In the genomic region with DNA sequence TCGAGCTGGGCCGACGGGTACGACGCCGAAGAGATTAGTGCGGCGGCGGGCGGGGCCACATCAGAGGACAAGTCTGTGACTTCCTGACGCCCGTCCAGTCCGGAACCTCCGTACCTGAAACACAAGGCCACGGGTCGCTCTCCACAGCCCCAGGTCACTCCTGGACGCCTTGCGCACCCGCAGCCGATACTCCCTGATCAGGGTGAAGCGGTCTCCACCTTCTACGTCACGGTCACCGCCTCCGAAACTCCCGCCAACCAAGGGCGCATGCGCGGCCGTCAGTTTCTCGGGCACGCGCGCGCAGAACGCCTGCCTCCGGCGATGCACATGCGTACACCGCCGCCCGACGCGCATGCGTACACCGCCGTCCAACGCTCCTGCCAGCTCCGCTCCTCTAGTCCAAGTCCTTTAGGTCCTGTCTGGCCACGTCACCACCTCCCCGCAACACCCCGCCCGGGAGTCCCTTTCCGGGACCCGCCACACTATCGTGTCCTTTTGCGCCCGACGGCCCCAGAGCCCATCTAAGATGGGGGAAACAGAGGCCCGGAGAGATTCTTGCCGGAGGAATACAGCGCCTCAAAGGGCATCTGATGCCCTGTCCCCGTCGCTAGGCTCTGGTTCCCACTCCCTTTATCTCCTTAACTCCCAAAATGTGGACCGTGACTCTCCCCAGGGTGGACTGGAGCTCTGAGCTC, we compare ENCODE assay signal across 8 cellular contexts. TPM values are rescaled to one million over a fixed set of nuclear protein-coding genes. Genes with fewer than 3 reads are reported as not detected.
DNase-seq lines count a peak whose midpoint lies in the region; ATAC-seq and TF ChIP-seq lines count a peak whose summit lies in the region.

TSS of gene DSN1 (minus strand) at position 216 of the 695 bp plus-strand sequence. CDS start 2,305 bp downstream, outside the sequence.

- H3K27me3 ChIP-seq in H7 (ENCODE audit: control insufficient read depth, insufficient read depth, low read length), result no peaks in the 10 kb centered on the region

- H3K27me3 Mint-ChIP-seq in natural killer cell treated with Interleukin-12 subunit alpha and Interleukin-12 subunit beta and Interleukin-15 and Interleukin-18, amount 100 ng/mL, for 72 hours, result no peaks in the 10 kb centered on the region

- DNase-seq in ELR (ENCODE audit: low read depth) (peak; percentile 99), H7 (peak; percentile 98), M059J (ENCODE audit: low read depth) (peak; percentile 98), fibroblast of pulmonary artery (ENCODE audit: low read depth) (peak; percentile 98)
- DNase-seq in activated T-helper 9 cell treated with anti-CD3 and anti-CD28 coated beads, Interleukin-2, amount 50 U/mL, for 16 hours (ENCODE audit: low read depth), result peak; percentile 97
- peak; percentile 99 for DNase-seq in natural killer cell treated with Interleukin-12 subunit alpha and Interleukin-12 subunit beta and Interleukin-15 and Interleukin-18, amount 100 ng/mL, for 72 hours (ENCODE audit: low spot score)
- DNase-seq in stimulated activated naive CD4-positive, alpha-beta T cell treated with Interleukin-2 at 50 U/mL for 16 hours (lab: John Stamatoyannopoulos, UW), result peak; percentile 95

- H3K9me3 Mint-ChIP-seq in natural killer cell treated with Interleukin-12 subunit alpha and Interleukin-12 subunit beta and Interleukin-15 and Interleukin-18, amount 100 ng/mL, for 72 hours, result no peaks in the 10 kb centered on the region

- H3K27ac Mint-ChIP-seq in natural killer cell treated with Interleukin-12 subunit alpha and Interleukin-12 subunit beta and Interleukin-15 and Interleukin-18, amount 100 ng/mL, for 72 hours, result peak within 1 kb of the TSS; percentile 90 to 95

- H3K4me3 ChIP-seq in H7 (ENCODE audit: insufficient read depth, low read depth, low read length) (peak within 1 kb of the TSS; percentile 76), fibroblast of pulmonary artery (replicated peaks; ENCODE audit: low read depth, low read length) (peak within 1 kb of the TSS; percentile 86)

- peaks cover 6% of the 10 kb centered on the region for H3K36me3 ChIP-seq in H7 (replicated peaks; ENCODE audit: control insufficient read depth, insufficient read depth, low read length)

- peak within 1 kb of the TSS; percentile 92 for H3K4me3 Mint-ChIP-seq in natural killer cell treated with Interleukin-12 subunit alpha and Interleukin-12 subunit beta and Interleukin-15 and Interleukin-18, amount 100 ng/mL, for 72 hours

- peaks cover 5% of the 10 kb centered on the region for H3K36me3 Mint-ChIP-seq in natural killer cell treated with Interleukin-12 subunit alpha and Interleukin-12 subunit beta and Interleukin-15 and Interleukin-18, amount 100 ng/mL, for 72 hours

- peaks cover 20 to 31% of the 10 kb centered on the region in 2 donors for H3K4me1 Mint-ChIP-seq in natural killer cell treated with Interleukin-12 subunit alpha and Interleukin-12 subunit beta and Interleukin-15 and Interleukin-18, amount 100 ng/mL, for 72 hours (ENCODE audit: low read depth in 2 of 2)

- peak; percentile 95 to 97 for ATAC-seq in natural killer cell treated with Interleukin-12 subunit alpha and Interleukin-12 subunit beta and Interleukin-15 and Interleukin-18, amount 100 ng/mL, for 72 hours

- no peak for TF ChIP-seq CTCF in fibroblast of pulmonary artery (IDR thresholded peaks at IDR 0.05; ENCODE audit: low read length, missing control alignments)

- peak; percentile 95 for TF ChIP-seq POLR2A in Raji (IDR thresholded peaks at IDR 0.05; ENCODE audit: insufficient read depth, low read depth, low read length)

RNA-seq across cellular contexts. Expression of gene DSN1, which starts in this region (rescaled TPM):
- total RNA-seq in H7 (2014; rRNA removed; shearing (Covaris generic)), result 36.7 and 44.3 TPM in 2 replicates
- total RNA-seq in M059J (2014; rRNA removed; shearing (Covaris generic)), result 73.1 and 84.9 TPM in 2 replicates
- total RNA-seq in natural killer cell treated with Interleukin-12 subunit alpha and Interleukin-12 subunit beta and Interleukin-15 and Interleukin-18, amount 100 ng/mL, for 72 hours, result 10 to 100 TPM; 21.6 to 29.1 TPM

Comparison
In these comparisons a context has a peak if more than half of its experiments do, and no peak if none do; other contexts are left out.
1. Peak in every context shown above with its lines: DNase-seq, ATAC-seq and H3K4me3 ChIP-seq.